In genomic region chr11:64152841-64153691, GRCh38 we compare ENCODE assay signal across 8 cellular contexts. TPM values are rescaled to one million over a fixed set of nuclear protein-coding genes. Genes with fewer than 3 reads are reported as not detected.
DNase-seq lines count a peak whose midpoint lies in the region; ATAC-seq and TF ChIP-seq lines count a peak whose summit lies in the region.

No MANE protein-coding gene starts in this region.

- WGBS in liver: 22% methylated on average over 23 of the region's 23 CpGs

- peaks cover 0 to 4% (median 2%) of the 10 kb centered on the region in 4 donors for H3K4me1 Mint-ChIP-seq in CD4-positive, CD25-positive, alpha-beta regulatory T cell

- peak; percentile 79 to 90 for TF ChIP-seq RAD21 in liver (IDR thresholded peaks at IDR 0.05)

- peak; percentile 88 to 89 for ATAC-seq in CD4-positive, CD25-positive, alpha-beta regulatory T cell (ENCODE audit: low read depth in 2 of 2)
- ATAC-seq in GM21423 (IDR thresholded peaks at IDR 0.05; ENCODE audit: unreplicated experiment): peak; percentile 60
- peak; percentile 90 to 92 for ATAC-seq in activated CD4-positive, CD25-positive, alpha-beta regulatory T cell treated with anti-CD3 and anti-CD28 coated beads, Interleukin-2, amount 50 U/mL, for 24 hours
- ATAC-seq in HG02623 (IDR thresholded peaks at IDR 0.05; ENCODE audit: unreplicated experiment): no peak

- H3K9me3 Mint-ChIP-seq in CD4-positive, CD25-positive, alpha-beta regulatory T cell: no peaks in the 10 kb centered on the region

- peak; percentile 96 for TF ChIP-seq CTCF in liver (IDR thresholded peaks at IDR 0.05; ENCODE audit: low read depth, low read length, missing input control)

- H3K9me3 ChIP-seq in CD4-positive, CD25-positive, alpha-beta regulatory T cell (ENCODE audit: control insufficient read depth in 2 of 2, low read length in 2 of 2): no peaks in the 10 kb centered on the region
- H3K9me3 ChIP-seq in liver (ENCODE audit: control insufficient read depth in 4 of 4, low read length in 3 of 4): no peaks in the 10 kb centered on the region

- peaks cover 8% of the 10 kb centered on the region for H3K4me1 ChIP-seq in CD4-positive, CD25-positive, alpha-beta regulatory T cell (ENCODE audit: control insufficient read depth, insufficient read depth, low read length, poor library complexity, severe bottlenecking)
- peaks cover 7 to 26% (median 16%) of the 10 kb centered on the region in 4 donors for H3K4me1 ChIP-seq in liver (ENCODE audit: control insufficient read depth in 4 of 4, insufficient read depth in 4 of 4, low read length in 3 of 4)

- peak overlapping the region in 1 of 3 donors; percentile 91 for H3K27ac Mint-ChIP-seq in CD4-positive, CD25-positive, alpha-beta regulatory T cell

- H3K4me3 Mint-ChIP-seq in CD4-positive, CD25-positive, alpha-beta regulatory T cell: no peak overlapping the region

- H3K27me3 Mint-ChIP-seq in CD4-positive, CD25-positive, alpha-beta regulatory T cell: no peaks in the 10 kb centered on the region

- DNase-seq in CD4-positive, CD25-positive, alpha-beta regulatory T cell: peak; percentile 55 to 61 (median 57)
- DNase-seq in NCI-H1694 (lab: John Stamatoyannopoulos, UW): peak; percentile 19
- DNase-seq in central memory CD4-positive, alpha-beta T cell: peak; percentile 51
- DNase-seq in stimulated activated CD4-positive, alpha-beta T cell treated with anti-CD3 and anti-CD28 coated beads, TNF-alpha, amount 100 ng/mL, for 48 hours (ENCODE audit: low read depth in 3 of 3): peak; percentile 37 to 56 (median 48)

- H3K36me3 Mint-ChIP-seq in CD4-positive, CD25-positive, alpha-beta regulatory T cell: no peaks in the 10 kb centered on the region

- no peak overlapping the region for H3K27ac ChIP-seq in CD4-positive, CD25-positive, alpha-beta regulatory T cell (ENCODE audit: insufficient read depth, low read length, poor library complexity, severe bottlenecking)
- H3K27ac ChIP-seq in liver (ENCODE audit: low read depth in 1 of 2, low read length in 2 of 2): no peak overlapping the region

- H3K36me3 ChIP-seq in CD4-positive, CD25-positive, alpha-beta regulatory T cell (ENCODE audit: control insufficient read depth, insufficient read depth, low read length): no peaks in the 10 kb centered on the region
- H3K36me3 ChIP-seq in liver (ENCODE audit: control insufficient read depth in 4 of 4, insufficient read depth in 3 of 4, low read depth in 1 of 4, low read length in 3 of 4): no peaks in the 10 kb centered on the region

- no peaks in the 10 kb centered on the region for H3K27me3 ChIP-seq in CD4-positive, CD25-positive, alpha-beta regulatory T cell (ENCODE audit: control insufficient read depth, insufficient read depth, low read length)
- no peaks in the 10 kb centered on the region for H3K27me3 ChIP-seq in liver (ENCODE audit: control insufficient read depth in 4 of 4, insufficient read depth in 4 of 4, low read length in 3 of 4)

- no peak overlapping the region for H3K9ac ChIP-seq in liver (ENCODE audit: low read depth in 1 of 2, low read length in 2 of 2)

- no peak overlapping the region for H3K4me3 ChIP-seq in CD4-positive, CD25-positive, alpha-beta regulatory T cell (ENCODE audit: low read depth, low read length)
- H3K4me3 ChIP-seq in liver (ENCODE audit: low read depth in 1 of 3, low read length in 3 of 3): no peak overlapping the region

TF ChIP-seq in liver, 16 proteins besides CTCF, POLR2A, EP300 and RAD21:
- TF ChIP-seq ATF3 (IDR thresholded peaks at IDR 0.05) (no peak), EGR1 (IDR thresholded peaks at IDR 0.05; ENCODE audit: low read depth in 2 of 2) (no peak), JUND (IDR thresholded peaks at IDR 0.05) (no peak)

RNA-seq across cellular contexts. Expression of gene MACROD1, which starts 12.8 kb away (rescaled TPM):
- 5.6 TPM for total RNA-seq in CD4-positive, CD25-positive, alpha-beta regulatory T cell
- 10 to 100 TPM in 1 of 4 donors, 1 to 10 TPM in 3; 5.3 to 12.7 (median 7.0) TPM for polyA plus RNA-seq in CD4-positive, CD25-positive, alpha-beta regulatory T cell
- total RNA-seq in liver: 10 to 100 TPM in 1 of 2 donors, 1 to 10 TPM in 1; 8.9 to 12.6 TPM
- polyA plus RNA-seq in liver: 10 to 100 TPM; 13.5 to 25.9 TPM

RNA-seq across cellular contexts. Expression of gene STIP1, which starts 32.9 kb away (rescaled TPM):
- total RNA-seq in CD4-positive, CD25-positive, alpha-beta regulatory T cell: 57.8 TPM
- polyA plus RNA-seq in CD4-positive, CD25-positive, alpha-beta regulatory T cell: 10 to 100 TPM; 62.8 to 72.3 (median 64.8) TPM
- total RNA-seq in liver: 10 to 100 TPM; 51.3 to 58.1 TPM
- polyA plus RNA-seq in liver: 10 to 100 TPM; 22.6 to 33.7 TPM

RNA-seq across cellular contexts. Expression of gene FERMT3, which starts 53.5 kb away (rescaled TPM):
- total RNA-seq in CD4-positive, CD25-positive, alpha-beta regulatory T cell: 156 TPM
- polyA plus RNA-seq in CD4-positive, CD25-positive, alpha-beta regulatory T cell: 100 to 1,000 TPM; 151 to 183 (median 175) TPM
- total RNA-seq in liver: 10 to 100 TPM; 11.0 to 47.2 TPM
- polyA plus RNA-seq in liver: 1 to 10 TPM; 3.4 to 8.5 TPM
